8 cellular contexts compared by ENCODE assay signal in genomic region chr6:30717129-30717844, GRCh38. TPM values are rescaled to one million over a fixed set of nuclear protein-coding genes. Genes with fewer than 3 reads are reported as not detected.
DNase-seq lines count a peak whose midpoint lies in the region; ATAC-seq and TF ChIP-seq lines count a peak whose summit lies in the region.

Gene MDC1, minus strand, starts transcription at chr6:30717281. Its CDS starts 2,106 bp downstream, at chr6:30715175.

- in situ Hi-C loops in SK-MEL-5 (cut with HindIII; ENCODE audit: low pct_unique_long_range_greater_than_20kb, low sequenced_read_pairs): no loop called here

- peaks cover 36% of the 10 kb centered on the region for H3K36me3 ChIP-seq in neuron (ENCODE audit: insufficient read depth, low read length)
- peaks cover 10 to 27% (median 24%) of the 10 kb centered on the region in 5 donors for H3K36me3 ChIP-seq in subcutaneous abdominal adipose tissue (ENCODE audit: control insufficient read depth in 5 of 5, insufficient read depth in 5 of 5, low read length in 5 of 5)

- H3K4me1 ChIP-seq in foreskin keratinocyte (no peaks in the 10 kb centered on the region), neuron (ENCODE audit: insufficient read depth, low read length) (peaks cover 11% of the 10 kb centered on the region), subcutaneous abdominal adipose tissue (ENCODE audit: control insufficient read depth in 5 of 5, insufficient read depth in 5 of 5, low read length in 5 of 5) (peaks cover 3 to 34% (median 32%) of the 10 kb centered on the region in 5 donors)

- POLR2A ChIA-PET in HEK293T (lab: Yijun Ruan, JAX): interaction anchor here (0.5 to 3.5 kb wide), 35 partner anchors 8 to 1109 kb away, joined by 3 to 101 read pairs (median 4); partner anchors contain the start of genes ABCF1, DHX16, NRM and PPP1R10

- no peaks in the 10 kb centered on the region for H3K27me3 ChIP-seq in foreskin keratinocyte
- H3K27me3 ChIP-seq in neuron (ENCODE audit: insufficient read depth, low read length): no peaks in the 10 kb centered on the region
- no peaks in the 10 kb centered on the region for H3K27me3 ChIP-seq in subcutaneous abdominal adipose tissue (ENCODE audit: control insufficient read depth in 5 of 5, insufficient read depth in 4 of 5, low read length in 5 of 5)

- H3K9me3 ChIP-seq in neuron (ENCODE audit: low read length) (no peaks in the 10 kb centered on the region), subcutaneous abdominal adipose tissue (ENCODE audit: control insufficient read depth in 5 of 5, low read length in 5 of 5) (no peaks in the 10 kb centered on the region)

- DNase-seq in GM04503 (ENCODE audit: low read depth) (peak; percentile 99), HEK293T (ENCODE audit: extremely low spot score) (peak; percentile 94), MV-4-11 (lab: John Stamatoyannopoulos, UW) (peak; percentile 100), SK-MEL-5 (ENCODE audit: low read depth, low spot score) (peak; percentile 99), foreskin keratinocyte (peak; percentile 99 to 100)
- DNase-seq in activated naive CD4-positive, alpha-beta T cell treated with Interleukin-2 at 50 U/mL for 16 hours: peak; percentile 99

- peak; percentile 43 for TF ChIP-seq CTCF in foreskin keratinocyte (conservative IDR thresholded peaks at IDR 0.05)

- peak within 1 kb of the TSS; percentile 32 for H2AFZ ChIP-seq in neuron (ENCODE audit: low read depth, low read length)

- H3K27ac ChIP-seq in foreskin keratinocyte: peak within 1 kb of the TSS; percentile 81
- H3K27ac ChIP-seq in subcutaneous abdominal adipose tissue (ENCODE audit: low read depth, low read length): peak within 1 kb of the TSS; percentile 75

- CTCF ChIA-PET in HEK293T (lab: Yijun Ruan, JAX): interaction anchor here (0.7 to 1.3 kb wide), 5 partner anchors 12 to 45 kb away, joined by 3 to 4 read pairs (median 3); partner anchors contain the start of genes DHX16 and IER3

- H3K4me3 ChIP-seq in neuron (ENCODE audit: low read length) (peak within 1 kb of the TSS; percentile 68), subcutaneous abdominal adipose tissue (ENCODE audit: low read depth in 1 of 5, low read length in 5 of 5) (peak within 1 kb of the TSS; percentile 83 to 91 (median 85))

- ATAC-seq in foreskin keratinocyte: peak; percentile 86

- H3K9ac ChIP-seq in subcutaneous abdominal adipose tissue (ENCODE audit: low read length in 5 of 5): peak within 1 kb of the TSS in 4 of 5 donors; percentile 77 to 85 (median 80)

TF ChIP-seq in HEK293T, 16 proteins besides CTCF, POLR2A, EP300 and RAD21:
- TF ChIP-seq BHLHE40 (IDR thresholded peaks at IDR 0.05; ENCODE audit: borderline replicate concordance): no peak
- TF ChIP-seq L3MBTL2 (conservative IDR thresholded peaks at IDR 0.05): peak; percentile 29; the same call in 1 of the 2 replicates
- peak; percentile 86 for TF ChIP-seq TARDBP (IDR thresholded peaks at IDR 0.05)
- no peak for TF ChIP-seq FOXA1 (IDR thresholded peaks at IDR 0.05)
- no peak for TF ChIP-seq ZNF384 (IDR thresholded peaks at IDR 0.05)
- peak; percentile 48; the same call in 1 of the 2 replicates for TF ChIP-seq ELF4 (IDR thresholded peaks at IDR 0.05)
- no peak for TF ChIP-seq LEF1 (IDR thresholded peaks at IDR 0.05; ENCODE audit: borderline replicate concordance)
- peak; percentile 99 for TF ChIP-seq PKNOX1 (IDR thresholded peaks at IDR 0.05)
- no peak for TF ChIP-seq ARNT (IDR thresholded peaks at IDR 0.05)
- TF ChIP-seq HDGF (IDR thresholded peaks at IDR 0.05; ENCODE audit: borderline replicate concordance): no peak; the same call in 1 of the 2 replicates
- TF ChIP-seq FOXK2 (IDR thresholded peaks at IDR 0.05): no peak
- peak; percentile 35; the same call in 1 of the 2 replicates for TF ChIP-seq FOXM1 (IDR thresholded peaks at IDR 0.05; ENCODE audit: borderline replicate concordance)
- no peak for TF ChIP-seq CTBP1 (IDR thresholded peaks at IDR 0.05; ENCODE audit: borderline replicate concordance)
- no peak for TF ChIP-seq SP1 (IDR thresholded peaks at IDR 0.05)
- no peak for TF ChIP-seq SUZ12 (IDR thresholded peaks at IDR 0.05)
- TF ChIP-seq NFRKB (IDR thresholded peaks at IDR 0.05): peak; percentile 91

RNA-seq across cellular contexts. Expression of gene MDC1, which starts in this region (rescaled TPM):
- total RNA-seq in SK-MEL-5 (2014; rRNA removed; shearing (Covaris generic)): 5.0 and 12.0 TPM in 2 replicates
- 25.5 and 35.9 TPM in 2 replicates for polyA plus RNA-seq in SK-MEL-5 (2015; cell fraction: cytosol; rRNA removed)
- polyA plus RNA-seq in SK-MEL-5 (2015; cell fraction: nucleus; rRNA removed): 61.4 and 79.4 TPM in 2 replicates
- total RNA-seq in foreskin keratinocyte: 24.8 and 27.4 TPM in 2 replicates
- polyA plus RNA-seq in foreskin keratinocyte: 13.9 and 15.8 TPM in 2 replicates

Comparison
In these comparisons a context has a peak if more than half of its experiments do, and no peak if none do; other contexts are left out.
1. Peak in every context shown above with its lines: DNase-seq, ATAC-seq, H3K4me3 ChIP-seq and H3K27ac ChIP-seq.